ENCODE assay signal across 15 cellular contexts in the genomic region with DNA sequence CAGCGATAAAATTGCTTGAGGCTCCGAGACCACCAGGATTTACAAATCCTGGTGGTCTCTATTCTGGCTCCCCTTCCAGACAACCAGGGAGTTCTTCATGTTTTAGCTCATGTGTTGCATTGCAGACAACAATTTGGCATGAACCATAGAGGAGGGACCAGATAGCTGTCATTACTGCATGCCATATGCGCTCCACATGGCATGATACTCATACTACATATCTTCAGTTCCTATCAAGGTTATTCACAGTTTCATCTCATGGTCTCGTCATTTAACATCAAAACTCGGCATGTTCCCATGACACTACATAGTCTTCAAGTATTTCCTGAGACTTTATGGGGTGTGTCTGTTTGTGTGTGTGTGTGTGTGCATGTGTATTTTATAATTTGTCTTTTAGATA.
DNase-seq lines count a peak whose midpoint lies in the region; ATAC-seq and TF ChIP-seq lines count a peak whose summit lies in the region.
"Had no signal": no experiment of that assay in that cellular context is flagged by ENCODE, and none has a peak within 500 bp of the region (broad histone marks: within the 10 kb centered on the region; RNA-seq: fewer than 3 reads in every experiment).

No MANE protein-coding gene starts in this region.

- peak overlapping the region in 3 of 8 donors; percentile 61 to 80 (median 79) for H3K27ac Mint-ChIP-seq in CD8-positive, alpha-beta memory T cell
- H3K27ac Mint-ChIP-seq: CD8-positive, alpha-beta T cell had no signal

- peaks cover 0 to 3% of the 10 kb centered on the region in 2 donors for H3K27me3 Mint-ChIP-seq in CD8-positive, alpha-beta memory T cell
- H3K27me3 Mint-ChIP-seq: stimulated activated naive B cell treated with anti-CD40 and anti-IgM and Interleukin-4, amounts not matched to agents 10 μg/mL and 1 μg/mL and 100 μg/mL, for 72 hours had no signal

- no peaks in the 10 kb centered on the region for H3K4me1 ChIP-seq in CD8-positive, alpha-beta memory T cell (ENCODE audit: insufficient read depth, low read length)
- peaks cover 10% of the 10 kb centered on the region for H3K4me1 ChIP-seq in Panc1 (ENCODE audit: control insufficient read depth, insufficient read depth, low read length)
- no peaks in the 10 kb centered on the region for H3K4me1 ChIP-seq in rectal smooth muscle tissue (ENCODE audit: control insufficient read depth, insufficient read depth, low read length)

- H3K4me1 Mint-ChIP-seq in CD8-positive, alpha-beta memory T cell: peaks cover 0 to 28% (median 19%) of the 10 kb centered on the region in 3 donors

- intact Hi-C loops in Panc1 (cut with micrococcal nuclease; ENCODE audit: unreplicated experiment): no loop called here

- peak overlapping the region in 5 of 7 donors; percentile 87 to 92 (median 89) for H3K4me3 Mint-ChIP-seq in CD8-positive, alpha-beta memory T cell
- H3K4me3 Mint-ChIP-seq: CD8-positive, alpha-beta T cell had no signal

- no peaks in the 10 kb centered on the region for H3K36me3 ChIP-seq in CD8-positive, alpha-beta memory T cell (ENCODE audit: insufficient read depth, low read length)
- H3K36me3 ChIP-seq in Panc1 (ENCODE audit: control insufficient read depth, insufficient read depth, low read length) (no peaks in the 10 kb centered on the region), rectal smooth muscle tissue (ENCODE audit: control insufficient read depth, insufficient read depth, low read length) (no peaks in the 10 kb centered on the region)

- H3K27ac ChIP-seq in CD8-positive, alpha-beta memory T cell (ENCODE audit: low read depth, low read length): no peak overlapping the region
- H3K27ac ChIP-seq in Panc1 (ENCODE audit: low read length) (peak overlapping the region; percentile 84), coronary artery (no peak overlapping the region), rectal smooth muscle tissue (ENCODE audit: low read depth, low read length) (no peak overlapping the region)
- H3K27ac ChIP-seq: HL-60 had no signal

- no TSS peak for BruUV-seq in Panc1 (replicated peaks; lab: Mats Ljungman, UMichigan)

- CTCF ChIA-PET in CD8-positive, alpha-beta memory T cell (lab: Charles Lee): no interaction called here
- CTCF ChIA-PET in Panc1 (lab: Charles Lee): no interaction called here

- H3K9me3 ChIP-seq in CD8-positive, alpha-beta memory T cell (ENCODE audit: low read length): no peaks in the 10 kb centered on the region
- no peaks in the 10 kb centered on the region for H3K9me3 ChIP-seq in Panc1 (ENCODE audit: control insufficient read depth, insufficient read depth, low read depth, low read length)

- DNase-seq in CD8-positive, alpha-beta memory T cell: no peak
- no peak for DNase-seq in Panc1 (ENCODE audit: low read depth, low spot score)
- DNase-seq in coronary artery (ENCODE audit: low spot score): no peak
- DNase-seq in KG1 (lab: John Stamatoyannopoulos, UW): no peak
- DNase-seq in NCI-H2081 (lab: John Stamatoyannopoulos, UW): no peak
- DNase-seq in NCI-H69 (lab: John Stamatoyannopoulos, UW): no peak
- DNase-seq in stimulated activated naive CD4-positive, alpha-beta T cell treated with Interleukin-2 at 50 U/mL for 16 hours (lab: John Stamatoyannopoulos, UW): no peak
- DNase-seq: activated CD4-positive, CD25-positive, alpha-beta regulatory T cell; activated gamma-delta T cell; Kasumi-1; NCI-H1694 had no signal

- no peaks in the 10 kb centered on the region for H3K36me3 Mint-ChIP-seq in CD8-positive, alpha-beta memory T cell
- H3K36me3 Mint-ChIP-seq: CD8-positive, alpha-beta T cell had no signal

- peaks cover 0 to 5% (median 0%) of the 10 kb centered on the region in 5 donors for H3K9me3 Mint-ChIP-seq in CD8-positive, alpha-beta memory T cell
- H3K9me3 Mint-ChIP-seq: CD8-positive, alpha-beta T cell had no signal

- no peaks in the 10 kb centered on the region for H3K27me3 ChIP-seq in CD8-positive, alpha-beta memory T cell (ENCODE audit: insufficient read depth, low read length, poor library complexity, severe bottlenecking)
- no peaks in the 10 kb centered on the region for H3K27me3 ChIP-seq in Panc1 (ENCODE audit: control insufficient read depth, insufficient read depth, low read length)
- H3K27me3 ChIP-seq in rectal smooth muscle tissue (ENCODE audit: control insufficient read depth, insufficient read depth, low read length): no peaks in the 10 kb centered on the region

- in situ Hi-C loops in Panc1 (cut with HindIII; ENCODE audit: low pct_unique_long_range_greater_than_20kb, low sequenced_read_pairs): no loop called here

- no peak for ATAC-seq in Panc1
- ATAC-seq: CD8-positive, alpha-beta T cell had no signal

- no peak for TF ChIP-seq CTCF in Panc1 (IDR thresholded peaks at IDR 0.05)
- TF ChIP-seq CTCF in coronary artery (IDR thresholded peaks at IDR 0.05): no peak

- no peak overlapping the region for H3K9ac ChIP-seq in rectal smooth muscle tissue (ENCODE audit: low read length)

- POLR2A ChIA-PET in CD8-positive, alpha-beta memory T cell (lab: Charles Lee): no interaction called here
- POLR2A ChIA-PET in Panc1 (lab: Charles Lee): no interaction called here

- H3K4me3 ChIP-seq in CD8-positive, alpha-beta memory T cell (ENCODE audit: low read length): no peak overlapping the region
- H3K4me3 ChIP-seq in Panc1 (ENCODE audit: low read depth in 2 of 2, low read length in 2 of 2) (peak overlapping the region; percentile 24 to 60; a peak in 3 of 4 replicates), coronary artery (peak overlapping the region; percentile 61), rectal smooth muscle tissue (ENCODE audit: low read length) (peak overlapping the region; percentile 34)
